Comparison of ENCODE assay signal across 8 cellular contexts in genomic region chr1:205335692-205336091, GRCh38. TPM values are rescaled to one million over a fixed set of nuclear protein-coding genes. Genes with fewer than 3 reads are reported as not detected.
DNase-seq lines count a peak whose midpoint lies in the region; ATAC-seq and TF ChIP-seq lines count a peak whose summit lies in the region.

No MANE protein-coding gene starts in this region.

- peaks cover 0 to 2% (median 0%) of the 10 kb centered on the region in 4 donors for H3K4me1 Mint-ChIP-seq in CD4-positive, alpha-beta memory T cell

- no peak overlapping the region for H3K27ac ChIP-seq in CD4-positive, alpha-beta memory T cell (ENCODE audit: low read depth, low read length)
- H3K27ac ChIP-seq in lung (ENCODE audit: low read depth in 1 of 2, low read length in 1 of 2) = no peak overlapping the region

- peak; percentile 68 to 72 (median 70) for DNase-seq in CD4-positive, alpha-beta memory T cell
- DNase-seq in HFF-Myc (ENCODE audit: extremely low read depth, low read depth) = peak; percentile 35
- peak; percentile 23 for DNase-seq in NCI-H748 treated with DMSO at 0.1 percent for 48 hours (lab: John Stamatoyannopoulos, UW)
- DNase-seq in activated CD4-positive, alpha-beta T cell treated with anti-CD3 and anti-CD28 coated beads, Interleukin-2, amount 50 U/mL, for 24 hours (ENCODE audit: low read depth in 1 of 2, low spot score in 1 of 2) = peak; percentile 54 to 65
- DNase-seq in dermis blood vessel endothelial cell = peak; percentile 86
- DNase-seq in lung (ENCODE audit: low spot score) = peak; percentile 84
- peak; percentile 35 to 48 for DNase-seq in stimulated activated CD8-positive, alpha-beta memory T cell treated with anti-CD3 and anti-CD28 coated beads, Interleukin-15, amount 100 ng/mL, for 4 hours (ENCODE audit: low read depth in 2 of 2)

- H3K9me3 ChIP-seq in CD4-positive, alpha-beta memory T cell (ENCODE audit: control insufficient read depth in 1 of 2, low read length in 2 of 2) = no peaks in the 10 kb centered on the region
- H3K9me3 ChIP-seq in lung (ENCODE audit: control insufficient read depth in 2 of 2, insufficient read depth in 1 of 2, low read length in 1 of 2) = no peaks in the 10 kb centered on the region

- no peaks in the 10 kb centered on the region for H3K27me3 ChIP-seq in CD4-positive, alpha-beta memory T cell (ENCODE audit: insufficient read depth, low read length)
- H3K27me3 ChIP-seq in lung (ENCODE audit: control insufficient read depth, insufficient read depth) = no peaks in the 10 kb centered on the region

- H3K4me3 Mint-ChIP-seq in CD4-positive, alpha-beta memory T cell = no peak overlapping the region

- peak; percentile 84 for ATAC-seq in lung (ENCODE audit: insufficient read depth, low FRiP score)
- no peak for ATAC-seq in GM18873 (IDR thresholded peaks at IDR 0.05; ENCODE audit: low FRiP score, unreplicated experiment)

- H3K36me3 Mint-ChIP-seq in CD4-positive, alpha-beta memory T cell = no peaks in the 10 kb centered on the region

- no peak overlapping the region for H3K27ac Mint-ChIP-seq in CD4-positive, alpha-beta memory T cell

- H3K4me1 ChIP-seq in CD4-positive, alpha-beta memory T cell (ENCODE audit: insufficient read depth, low read length) = no peaks in the 10 kb centered on the region
- H3K4me1 ChIP-seq in lung (ENCODE audit: control insufficient read depth in 2 of 2, insufficient read depth in 2 of 2, low read length in 2 of 2) = no peaks in the 10 kb centered on the region

- CTCF ChIA-PET in CD4-positive, alpha-beta memory T cell (lab: Charles Lee; ENCODE audit: partially characterized antibody) = interaction anchor here (0.5 to 7.4 kb wide), 37 partner anchors 9 to 297 kb away, joined by 3 to 126 read pairs (median 5); partner anchors contain the start of gene NUAK2

- no peaks in the 10 kb centered on the region for H3K9me3 Mint-ChIP-seq in CD4-positive, alpha-beta memory T cell

- H3K36me3 ChIP-seq in CD4-positive, alpha-beta memory T cell (ENCODE audit: insufficient read depth, low read length) = no peaks in the 10 kb centered on the region
- H3K36me3 ChIP-seq in lung (ENCODE audit: control insufficient read depth in 2 of 2, insufficient read depth in 2 of 2, low read length in 2 of 2) = no peaks in the 10 kb centered on the region

- POLR2A ChIA-PET in CD4-positive, alpha-beta memory T cell (lab: Charles Lee; ENCODE audit: partially characterized antibody) = interaction anchor here (0.8 to 1.4 kb wide), 2 partner anchors 14 to 61 kb away, joined by 3 to 7 read pairs; partner anchors contain the start of gene NUAK2

- intact Hi-C loops in CD4-positive, alpha-beta memory T cell (cut with micrococcal nuclease) = loop anchor here (1.0 to 10.0 kb wide), 4 partner anchors 95 to 299 kb away; partner anchors contain the start of gene ELK4

- WGBS in lung, 2 donors = 6 to 9% methylated on average over 4 of the region's 4 CpGs

- TF ChIP-seq CTCF in HFF-Myc (IDR thresholded peaks at IDR 0.05; ENCODE audit: low read depth, low read length, missing control alignments) = peak; percentile 99
- peak; percentile 94 for TF ChIP-seq CTCF in lung (IDR thresholded peaks at IDR 0.05; ENCODE audit: control extremely low read depth, extremely low read depth)

- no peak overlapping the region for H3K4me3 ChIP-seq in CD4-positive, alpha-beta memory T cell (ENCODE audit: low read length in 2 of 2)
- H3K4me3 ChIP-seq in HFF-Myc (replicated peaks; ENCODE audit: low read depth, low read length) (no peak overlapping the region), lung (no peak overlapping the region)

- H3K27me3 Mint-ChIP-seq in CD4-positive, alpha-beta memory T cell = peaks cover 0 to 2% of the 10 kb centered on the region in 2 donors

RNA-seq across cellular contexts. Expression of gene NUAK2, which starts 14.1 kb away (rescaled TPM):
- 10 to 100 TPM; 32.5 to 32.8 TPM for total RNA-seq in CD4-positive, alpha-beta memory T cell
- 10 to 100 TPM in 1 of 2 donors, 1 to 10 TPM in 1; 8.5 to 35.7 TPM for polyA plus RNA-seq in CD4-positive, alpha-beta memory T cell
- 4.6 and 5.0 TPM in 2 replicates for total RNA-seq in dermis blood vessel endothelial cell
- total RNA-seq in lung = 10 to 100 TPM in 1 of 2 donors, 1 to 10 TPM in 1; 9.2 to 14.1 TPM
- polyA plus RNA-seq in lung = 1 to 10 TPM; 4.2 to 9.2 TPM

RNA-seq across cellular contexts. Expression of gene KLHDC8A, which starts 21.0 kb away (rescaled TPM):
- not detected for total RNA-seq in CD4-positive, alpha-beta memory T cell
- polyA plus RNA-seq in CD4-positive, alpha-beta memory T cell = not detected
- total RNA-seq in dermis blood vessel endothelial cell = not detected in 2 replicates
- total RNA-seq in lung = 1 to 10 TPM in 1 of 2 donors, under 1 TPM in 1; 0.58 to 1.4 TPM
- under 1 TPM; 0.17 to 0.24 TPM for polyA plus RNA-seq in lung

Comparison
In these comparisons a context has a peak if more than half of its experiments do, and no peak if none do; other contexts are left out.
1. DNase-seq: peak in every context shown above with its lines; median percentile 86 in dermis blood vessel endothelial cell; 84 in lung; 70 in CD4-positive, alpha-beta memory T cell; 60 in activated CD4-positive, alpha-beta T cell treated with anti-CD3 and anti-CD28 coated beads, Interleukin-2, amount 50 U/mL, for 24 hours; 42 in stimulated activated CD8-positive, alpha-beta memory T cell treated with anti-CD3 and anti-CD28 coated beads, Interleukin-15, amount 100 ng/mL, for 4 hours; 35 in HFF-Myc; 23 in NCI-H748 treated with DMSO at 0.1 percent for 48 hours.